In the genomic region with DNA sequence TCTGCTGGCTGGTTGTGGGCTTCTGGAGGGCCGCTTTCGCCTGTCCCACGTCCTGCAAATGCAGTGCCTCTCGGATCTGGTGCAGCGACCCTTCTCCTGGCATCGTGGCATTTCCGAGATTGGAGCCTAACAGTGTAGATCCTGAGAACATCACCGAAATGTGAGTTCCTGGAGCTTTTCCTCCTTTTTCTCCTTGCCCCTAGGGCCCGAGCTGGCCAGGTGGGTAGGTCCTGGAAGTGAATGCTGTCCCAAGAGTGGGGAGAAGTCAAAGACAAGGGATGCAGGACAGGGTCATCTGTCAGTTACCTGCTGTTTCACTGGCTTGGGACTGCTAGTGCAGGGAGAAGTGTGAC, we compare ENCODE assay signal across 11 cellular contexts. TPM values are rescaled to one million over a fixed set of nuclear protein-coding genes. Genes with fewer than 3 reads are reported as not detected.
DNase-seq lines count a peak whose midpoint lies in the region; ATAC-seq and TF ChIP-seq lines count a peak whose summit lies in the region.
"Had no signal": no experiment of that assay in that cellular context is flagged by ENCODE, and none has a peak within 500 bp of the region (broad histone marks: within the 10 kb centered on the region; RNA-seq: fewer than 3 reads in every experiment).

No MANE protein-coding gene starts in this region.

- H3K9ac ChIP-seq in MM.1S (ENCODE audit: low read length) (no peak overlapping the region), mesendoderm (ENCODE audit: low read length) (no peak overlapping the region)

- no peaks in the 10 kb centered on the region for H3K4me1 ChIP-seq in MM.1S (ENCODE audit: low read length)
- peaks cover 2% of the 10 kb centered on the region for H3K4me1 ChIP-seq in mesendoderm (ENCODE audit: control insufficient read depth, low read depth, low read length)

- no peaks in the 10 kb centered on the region for H3K79me1 ChIP-seq in mesendoderm (ENCODE audit: low read length)

- no peaks in the 10 kb centered on the region for H3K9me2 ChIP-seq in MM.1S (replicated peaks; ENCODE audit: insufficient read depth, low read length)

- H2AK5ac ChIP-seq in mesendoderm (ENCODE audit: low read length) = no peak overlapping the region

- H2BK5ac ChIP-seq in mesendoderm (ENCODE audit: low read length) = no peak overlapping the region

- no peaks in the 10 kb centered on the region for H3K79me2 ChIP-seq in MM.1S (ENCODE audit: low read length)
- no peaks in the 10 kb centered on the region for H3K79me2 ChIP-seq in mesendoderm (ENCODE audit: control insufficient read depth, insufficient read depth, low read length)

- no peak overlapping the region for H2BK15ac ChIP-seq in mesendoderm (replicated peaks; ENCODE audit: low read depth)

- H3K4me3 ChIP-seq in MM.1S (ENCODE audit: low read length) (peak overlapping the region; percentile 85), mesendoderm (ENCODE audit: low read length) (no peak overlapping the region)

- H3K23ac ChIP-seq in mesendoderm (ENCODE audit: low read length) = no peak overlapping the region

- H3K27me3 ChIP-seq in MM.1S (replicated peaks; ENCODE audit: insufficient read depth, low read length) (0 out of 2 replicates have a peak, but pooled peaks cover 8% of the 10 kb centered on the region), mesendoderm (ENCODE audit: insufficient read depth, low read length, poor library complexity) (peaks cover 22% of the 10 kb centered on the region)

- H3K18ac ChIP-seq in mesendoderm (ENCODE audit: low read length) = no peak overlapping the region

- H3K36me3 ChIP-seq in MM.1S (replicated peaks; ENCODE audit: insufficient read depth, low read length) = no peaks in the 10 kb centered on the region
- no peaks in the 10 kb centered on the region for H3K36me3 ChIP-seq in mesendoderm (ENCODE audit: control insufficient read depth, insufficient read depth, low read length)

- H4K8ac ChIP-seq in mesendoderm (ENCODE audit: low read depth, low read length) = no peak overlapping the region

- H3K4ac ChIP-seq in mesendoderm (ENCODE audit: low read depth, low read length) = no peak overlapping the region

- peak overlapping the region; percentile 40 for H3K56ac ChIP-seq in mesendoderm (ENCODE audit: low read length)

- H2BK120ac ChIP-seq in mesendoderm (ENCODE audit: low read depth, low read length) = no peak overlapping the region

- peaks cover 4% of the 10 kb centered on the region; the same call in 1 of the 2 replicates for H3F3A ChIP-seq in MM.1S (ENCODE audit: insufficient read depth, low read length)

- no peak for TF ChIP-seq CTCF in MM.1S (IDR thresholded peaks at IDR 0.05; ENCODE audit: low read length)

- H4K20me1 ChIP-seq in MM.1S (ENCODE audit: insufficient read depth, low read length) = no peaks in the 10 kb centered on the region

- in situ Hi-C loops in ACHN (cut with HindIII; ENCODE audit: low pct_ligation_motif_present, low pct_unique_long_range_greater_than_20kb, low sequenced_read_pairs) = no loop called here

- H4K5ac ChIP-seq in mesendoderm (ENCODE audit: low read length) = no peak overlapping the region

- no peak overlapping the region for H3K27ac ChIP-seq in MM.1S (ENCODE audit: low read length)
- H3K27ac ChIP-seq in mesendoderm (ENCODE audit: low read depth, low read length) = no peak overlapping the region
- H3K27ac ChIP-seq in substantia nigra (ENCODE audit: low read depth, low read length, poor library complexity, severe bottlenecking) = peak overlapping the region; percentile 33

- WGBS in mesendoderm (ENCODE audit: extremely low coverage, insufficient coverage, low lambda C conversion rate) = no CpG with 5 or more reads among the region's 9 CpGs

- H2AFZ ChIP-seq in MM.1S (ENCODE audit: low read length) = peak overlapping the region; percentile 87; the same call in 1 of the 2 replicates

- peak overlapping the region; percentile 90; the same call in 1 of the 2 replicates for H3K4me2 ChIP-seq in MM.1S (ENCODE audit: low read depth, low read length)
- H3K4me2 ChIP-seq in mesendoderm (ENCODE audit: low read length) = peak overlapping the region; percentile 65

- ATAC-seq in HG02981 (IDR thresholded peaks at IDR 0.05; ENCODE audit: unreplicated experiment) = no peak

- DNase-seq in MM.1S (no peak), cerebellar cortex (ENCODE audit: low spot score) (peak; percentile 48), mesendoderm (no peak), substantia nigra (lab: John Stamatoyannopoulos, UW) (peak in 2 of 49 donors; percentile 42 to 76), ACHN (no peak)
- DNase-seq in stimulated activated CD4-positive, alpha-beta T cell treated with anti-CD3 and anti-CD28 coated beads, Interleukin-4, amount 100 ng/mL, for 24 hours = no peak
- DNase-seq: DMS 273 treated with DMSO at 0.1 percent for 48 hours; NCI-H1105; stimulated activated naive CD4-positive, alpha-beta T cell treated with Interleukin-2 at 50 U/mL for 16 hours; T-helper 1 cell had no signal

- H3K9me3 ChIP-seq in MM.1S (replicated peaks; ENCODE audit: insufficient read depth, low read length) = no peaks in the 10 kb centered on the region

RNA-seq across cellular contexts. Expression of a gene that starts 1.2 kb away (rescaled TPM):
- 0.08 TPM for polyA plus RNA-seq in mesendoderm (2013, experiment 1 of 2)
- 0.08 TPM for polyA plus RNA-seq in mesendoderm (2013, experiment 2 of 2)
